In genomic region chr19:43779820-43780219, GRCh38 we compare ENCODE assay signal across 2 cellular contexts.
TF ChIP-seq lines count a peak whose summit lies in the region.

No MANE protein-coding gene starts in this region.

TF ChIP-seq in HepG2, 621 proteins besides CTCF, POLR2A, EP300 and RAD21 (continues in another document):
- TF ChIP-seq, protein P1, sequence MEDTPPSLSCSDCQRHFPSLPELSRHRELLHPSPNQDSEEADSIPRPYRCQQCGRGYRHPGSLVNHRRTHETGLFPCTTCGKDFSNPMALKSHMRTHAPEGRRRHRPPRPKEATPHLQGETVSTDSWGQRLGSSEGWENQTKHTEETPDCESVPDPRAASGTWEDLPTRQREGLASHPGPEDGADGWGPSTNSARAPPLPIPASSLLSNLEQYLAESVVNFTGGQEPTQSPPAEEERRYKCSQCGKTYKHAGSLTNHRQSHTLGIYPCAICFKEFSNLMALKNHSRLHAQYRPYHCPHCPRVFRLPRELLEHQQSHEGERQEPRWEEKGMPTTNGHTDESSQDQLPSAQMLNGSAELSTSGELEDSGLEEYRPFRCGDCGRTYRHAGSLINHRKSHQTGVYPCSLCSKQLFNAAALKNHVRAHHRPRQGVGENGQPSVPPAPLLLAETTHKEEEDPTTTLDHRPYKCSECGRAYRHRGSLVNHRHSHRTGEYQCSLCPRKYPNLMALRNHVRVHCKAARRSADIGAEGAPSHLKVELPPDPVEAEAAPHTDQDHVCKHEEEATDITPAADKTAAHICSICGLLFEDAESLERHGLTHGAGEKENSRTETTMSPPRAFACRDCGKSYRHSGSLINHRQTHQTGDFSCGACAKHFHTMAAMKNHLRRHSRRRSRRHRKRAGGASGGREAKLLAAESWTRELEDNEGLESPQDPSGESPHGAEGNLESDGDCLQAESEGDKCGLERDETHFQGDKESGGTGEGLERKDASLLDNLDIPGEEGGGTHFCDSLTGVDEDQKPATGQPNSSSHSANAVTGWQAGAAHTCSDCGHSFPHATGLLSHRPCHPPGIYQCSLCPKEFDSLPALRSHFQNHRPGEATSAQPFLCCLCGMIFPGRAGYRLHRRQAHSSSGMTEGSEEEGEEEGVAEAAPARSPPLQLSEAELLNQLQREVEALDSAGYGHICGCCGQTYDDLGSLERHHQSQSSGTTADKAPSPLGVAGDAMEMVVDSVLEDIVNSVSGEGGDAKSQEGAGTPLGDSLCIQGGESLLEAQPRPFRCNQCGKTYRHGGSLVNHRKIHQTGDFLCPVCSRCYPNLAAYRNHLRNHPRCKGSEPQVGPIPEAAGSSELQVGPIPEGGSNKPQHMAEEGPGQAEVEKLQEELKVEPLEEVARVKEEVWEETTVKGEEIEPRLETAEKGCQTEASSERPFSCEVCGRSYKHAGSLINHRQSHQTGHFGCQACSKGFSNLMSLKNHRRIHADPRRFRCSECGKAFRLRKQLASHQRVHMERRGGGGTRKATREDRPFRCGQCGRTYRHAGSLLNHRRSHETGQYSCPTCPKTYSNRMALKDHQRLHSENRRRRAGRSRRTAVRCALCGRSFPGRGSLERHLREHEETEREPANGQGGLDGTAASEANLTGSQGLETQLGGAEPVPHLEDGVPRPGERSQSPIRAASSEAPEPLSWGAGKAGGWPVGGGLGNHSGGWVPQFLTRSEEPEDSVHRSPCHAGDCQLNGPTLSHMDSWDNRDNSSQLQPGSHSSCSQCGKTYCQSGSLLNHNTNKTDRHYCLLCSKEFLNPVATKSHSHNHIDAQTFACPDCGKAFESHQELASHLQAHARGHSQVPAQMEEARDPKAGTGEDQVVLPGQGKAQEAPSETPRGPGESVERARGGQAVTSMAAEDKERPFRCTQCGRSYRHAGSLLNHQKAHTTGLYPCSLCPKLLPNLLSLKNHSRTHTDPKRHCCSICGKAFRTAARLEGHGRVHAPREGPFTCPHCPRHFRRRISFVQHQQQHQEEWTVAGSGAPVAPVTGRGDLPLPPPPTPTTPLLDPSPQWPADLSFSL (CRISPR knock-in tag; IDR thresholded peaks at IDR 0.05) = no peak
- TF ChIP-seq DR1 (CRISPR knock-in tag; IDR thresholded peaks at IDR 0.05) (no peak), YEATS4 (CRISPR knock-in tag; IDR thresholded peaks at IDR 0.05; ENCODE audit: borderline replicate concordance) (no peak), ZNF160 (CRISPR knock-in tag; IDR thresholded peaks at IDR 0.05) (no peak), NR2F1 (CRISPR knock-in tag; IDR thresholded peaks at IDR 0.05) (no peak)
- TF ChIP-seq, protein P2, sequence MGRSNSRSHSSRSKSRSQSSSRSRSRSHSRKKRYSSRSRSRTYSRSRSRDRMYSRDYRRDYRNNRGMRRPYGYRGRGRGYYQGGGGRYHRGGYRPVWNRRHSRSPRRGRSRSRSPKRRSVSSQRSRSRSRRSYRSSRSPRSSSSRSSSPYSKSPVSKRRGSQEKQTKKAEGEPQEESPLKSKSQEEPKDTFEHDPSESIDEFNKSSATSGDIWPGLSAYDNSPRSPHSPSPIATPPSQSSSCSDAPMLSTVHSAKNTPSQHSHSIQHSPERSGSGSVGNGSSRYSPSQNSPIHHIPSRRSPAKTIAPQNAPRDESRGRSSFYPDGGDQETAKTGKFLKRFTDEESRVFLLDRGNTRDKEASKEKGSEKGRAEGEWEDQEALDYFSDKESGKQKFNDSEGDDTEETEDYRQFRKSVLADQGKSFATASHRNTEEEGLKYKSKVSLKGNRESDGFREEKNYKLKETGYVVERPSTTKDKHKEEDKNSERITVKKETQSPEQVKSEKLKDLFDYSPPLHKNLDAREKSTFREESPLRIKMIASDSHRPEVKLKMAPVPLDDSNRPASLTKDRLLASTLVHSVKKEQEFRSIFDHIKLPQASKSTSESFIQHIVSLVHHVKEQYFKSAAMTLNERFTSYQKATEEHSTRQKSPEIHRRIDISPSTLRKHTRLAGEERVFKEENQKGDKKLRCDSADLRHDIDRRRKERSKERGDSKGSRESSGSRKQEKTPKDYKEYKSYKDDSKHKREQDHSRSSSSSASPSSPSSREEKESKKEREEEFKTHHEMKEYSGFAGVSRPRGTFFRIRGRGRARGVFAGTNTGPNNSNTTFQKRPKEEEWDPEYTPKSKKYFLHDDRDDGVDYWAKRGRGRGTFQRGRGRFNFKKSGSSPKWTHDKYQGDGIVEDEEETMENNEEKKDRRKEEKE (IDR thresholded peaks at IDR 0.05) = no peak

TF ChIP-seq in endothelial cell of umbilical vein, 7 proteins besides CTCF, POLR2A, EP300 and RAD21:
- TF ChIP-seq MAX (IDR thresholded peaks at IDR 0.05; ENCODE audit: insufficient read depth, insufficient read length) (no peak), MYC (IDR thresholded peaks at IDR 0.05; ENCODE audit: low read depth, low read length) (no peak), POLR2AphosphoS5 (IDR thresholded peaks at IDR 0.05; ENCODE audit: insufficient read depth, low read depth, low read length) (no peak), JUN (IDR thresholded peaks at IDR 0.05; ENCODE audit: borderline replicate concordance, insufficient read depth, insufficient read length, low read depth) (no peak), GATA2 (IDR thresholded peaks at IDR 0.05; ENCODE audit: insufficient read depth, insufficient read length, low read depth, low read length) (no peak), EZH2 (IDR thresholded peaks at IDR 0.05; ENCODE audit: borderline replicate concordance, low read depth, low read length, severe bottlenecking) (no peak), FOS (IDR thresholded peaks at IDR 0.05; ENCODE audit: borderline replicate concordance, insufficient read depth, low read length) (no peak)
